9 cellular contexts compared by ENCODE assay signal in the genomic region with DNA sequence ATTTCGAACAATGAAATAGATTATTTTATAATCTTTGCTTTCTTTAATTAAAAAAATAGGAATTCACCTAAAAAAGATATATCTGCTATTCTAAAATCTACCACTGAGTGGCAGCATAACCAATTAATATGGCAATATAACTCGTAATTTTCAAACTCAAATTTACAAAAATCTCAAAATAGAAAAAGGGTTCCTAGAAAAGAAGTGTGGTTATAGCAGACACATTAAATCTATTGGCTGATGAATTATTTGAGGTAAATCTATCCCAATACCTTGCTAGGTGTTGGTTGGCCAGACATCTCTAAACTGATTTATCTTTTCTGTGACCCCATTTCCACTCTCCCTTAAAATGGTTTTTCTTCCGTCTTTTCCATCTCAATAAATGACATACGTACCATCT. TPM values are rescaled to one million over a fixed set of nuclear protein-coding genes. Genes with fewer than 3 reads are reported as not detected.
DNase-seq lines count a peak whose midpoint lies in the region; ATAC-seq and TF ChIP-seq lines count a peak whose summit lies in the region.
"Had no signal": no experiment of that assay in that cellular context is flagged by ENCODE, and none has a peak within 500 bp of the region (broad histone marks: within the 10 kb centered on the region; RNA-seq: fewer than 3 reads in every experiment).

No MANE protein-coding gene starts in this region.

- CTCF ChIA-PET in A673 (lab: Charles Lee) (interaction anchor here (0.7 to 1.5 kb wide), 4 partner anchors 64 to 647 kb away, joined by 3 to 5 read pairs (median 4); no protein-coding TSS in a partner anchor), activated B cell treated with CpG ODN at 0.5 μM for 24 hours (lab: Charles Lee) (interaction anchor here (0.8 to 8.5 kb wide), 17 partner anchors 8 to 282 kb away, joined by 3 to 116 read pairs (median 4); a partner anchor contains a TSS)

- H3K27ac Mint-ChIP-seq in activated B cell treated with CpG ODN at 0.5 μM for 24 hours: no peak overlapping the region

- H3K36me3 ChIP-seq in A673 (ENCODE audit: insufficient read depth, low read length, poor library complexity, severe bottlenecking): no peaks in the 10 kb centered on the region

- H3K4me3 Mint-ChIP-seq in activated B cell treated with CpG ODN at 0.5 μM for 24 hours: no peak overlapping the region

- H3K4me1 Mint-ChIP-seq in activated B cell treated with CpG ODN at 0.5 μM for 24 hours: no peaks in the 10 kb centered on the region

- POLR2A ChIA-PET in A673 (lab: Charles Lee; ENCODE audit: low non-redundant PET) (no interaction called here), activated B cell treated with CpG ODN at 0.5 μM for 24 hours (lab: Charles Lee) (interaction anchor here (1.7 kb wide), 1 partner anchor 71 kb away, joined by 5 read pairs; no protein-coding TSS in a partner anchor)

- H3K27me3 Mint-ChIP-seq in activated B cell treated with CpG ODN at 0.5 μM for 24 hours: peaks cover 17% of the 10 kb centered on the region

- no peak overlapping the region for H3K27ac ChIP-seq in A673 (ENCODE audit: low read depth, low read length, poor library complexity, severe bottlenecking)

- H3K4me1 ChIP-seq in A673 (ENCODE audit: insufficient read depth, low read length, poor library complexity, severe bottlenecking): no peaks in the 10 kb centered on the region

- no peaks in the 10 kb centered on the region for H3K36me3 Mint-ChIP-seq in activated B cell treated with CpG ODN at 0.5 μM for 24 hours (ENCODE audit: low read depth)

- in situ Hi-C loops in GM13976 (cut with MboI; ENCODE audit: low sequenced_read_pairs, unreplicated experiment): loop anchor here (5.0 kb wide), 1 partner anchor 84 kb away; no protein-coding TSS in a partner anchor

- no peak for ATAC-seq in activated B cell treated with CpG ODN at 0.5 μM for 24 hours (ENCODE audit: low read depth)
- ATAC-seq: activated CD4-positive, CD25-positive, alpha-beta regulatory T cell treated with anti-CD3 and anti-CD28 coated beads, Interleukin-2, amount 50 U/mL, for 24 hours had no signal

- no TSS peak for BruUV-seq in A673 (replicated peaks; lab: Mats Ljungman, UMichigan)

- peaks cover 12% of the 10 kb centered on the region for H3K27me3 ChIP-seq in A673 (replicated peaks; ENCODE audit: insufficient read depth, low read depth, low read length, poor library complexity)

- no peaks in the 10 kb centered on the region for H3K9me3 ChIP-seq in A673 (ENCODE audit: low read depth, low read length, poor library complexity, severe bottlenecking)

- TF ChIP-seq CTCF in A673 (conservative IDR thresholded peaks at IDR 0.05; ENCODE audit: low read depth, low read length): peak; percentile 74
- TF ChIP-seq CTCF in GM13976 (IDR thresholded peaks at IDR 0.05; ENCODE audit: borderline replicate concordance, control extremely low read depth, extremely low read depth, insufficient read depth, missing control alignments): peak; percentile 55
- peak; percentile 87 for TF ChIP-seq CTCF in activated B cell treated with CpG ODN at 0.5 μM for 24 hours (IDR thresholded peaks at IDR 0.05)

- intact Hi-C loops in A673 (cut with micrococcal nuclease; ENCODE audit: unreplicated experiment): loop anchor here (1.0 kb wide), 2 partner anchors 71 to 84 kb away; no protein-coding TSS in a partner anchor
- intact Hi-C loops in activated B cell treated with CpG ODN at 0.5 μM for 24 hours (cut with micrococcal nuclease): loop anchor here (1.0 to 2.0 kb wide), 3 partner anchors 42 to 84 kb away; a partner anchor contains a TSS
- intact Hi-C loops in posterior cingulate gyrus (cut with DNase I): loop anchor here (1.0 kb wide), 1 partner anchor 84 kb away; no protein-coding TSS in a partner anchor

- no peak overlapping the region for H3K4me3 ChIP-seq in A673 (ENCODE audit: low read depth, low read length, poor library complexity, severe bottlenecking)

- no peaks in the 10 kb centered on the region for H3K9me3 Mint-ChIP-seq in activated B cell treated with CpG ODN at 0.5 μM for 24 hours

- DNase-seq in A673 (ENCODE audit: low spot score) (peak; percentile 18), GM13976 (ENCODE audit: low spot score) (peak; percentile 45), activated B cell treated with CpG ODN at 0.5 μM for 24 hours (no peak), kidney glomerular epithelial cell (lab: John Stamatoyannopoulos, UW) (peak; percentile 6), GM19240 (ENCODE audit: insufficient read length, low spot score) (no peak), NCI-H510A treated with DMSO at 0.1 percent for 48 hours (lab: John Stamatoyannopoulos, UW) (no peak), posterior cingulate gyrus (no peak), SW480 (ENCODE audit: low spot score) (no peak)

RNA-seq across cellular contexts. Expression of a gene that starts 30.2 kb away (rescaled TPM):
- total RNA-seq in A673 (2021): 0.15 TPM in 1 of 2 replicates, not detected in the other
- total RNA-seq in activated B cell treated with CpG ODN at 0.5 μM for 24 hours: 0.07 TPM in 1 of 2 replicates, not detected in the other

RNA-seq across cellular contexts. Expression of a gene that starts 40.6 kb away (rescaled TPM):
- 9.5 and 12.3 TPM in 2 replicates for total RNA-seq in A673 (2021)
- 13.2 and 14.9 TPM in 2 replicates for total RNA-seq in activated B cell treated with CpG ODN at 0.5 μM for 24 hours

RNA-seq across cellular contexts. Expression of a gene that starts 52.4 kb away (rescaled TPM):
- total RNA-seq in A673 (2021): 2.5 and 2.7 TPM in 2 replicates
- 3.7 and 4.8 TPM in 2 replicates for total RNA-seq in activated B cell treated with CpG ODN at 0.5 μM for 24 hours

Comparison
In these comparisons a context has a peak if more than half of its experiments do, and no peak if none do; other contexts are left out.
1. DNase-seq: peak in A673 (single experiment), GM13976 (single experiment) and kidney glomerular epithelial cell (single experiment); none in activated B cell treated with CpG ODN at 0.5 μM for 24 hours (single experiment), GM19240 (single experiment), NCI-H510A treated with DMSO at 0.1 percent for 48 hours (single experiment), posterior cingulate gyrus (0 of 10) and SW480 (single experiment).
2. Peak in every context shown above with its lines, with median percentiles within 50 percentile points of each other: CTCF ChIP-seq.